Comparison of ENCODE assay signal across 14 cellular contexts in genomic region chr6:158366363-158366762, GRCh38.
"Had no signal": no experiment of that assay in that cellular context is flagged by ENCODE, and none has a peak within 500 bp of the region (broad histone marks: within the 10 kb centered on the region; RNA-seq: fewer than 3 reads in every experiment).

No MANE protein-coding gene starts in this region.

- H3K36me3 Mint-ChIP-seq: natural killer cell treated with Interleukin-12 subunit alpha and Interleukin-12 subunit beta and Interleukin-15 and Interleukin-18, amount 100 ng/mL, for 72 hours had no signal

- H3K4me1 Mint-ChIP-seq: endodermal cell had no signal

- H3K27me3 Mint-ChIP-seq: activated T-cell treated with anti-CD3 and anti-CD28 coated beads, Interleukin-2, amount 50 U/mL, for 24 hours; natural killer cell treated with Interleukin-12 subunit alpha and Interleukin-12 subunit beta and Interleukin-15 and Interleukin-18, amount 100 ng/mL, for 72 hours; stimulated activated naive B cell treated with anti-CD40 and anti-IgM and Interleukin-4, amounts not matched to agents 10 μg/mL and 1 μg/mL and 100 μg/mL, for 72 hours; T-helper 17 cell had no signal

- DNase-seq: activated CD4-positive, alpha-beta T cell treated with anti-CD3 and anti-CD28 coated beads, Interleukin-2, amount 50 U/mL, for 4 hours; activated effector memory CD4-positive, alpha-beta T cell treated with Interleukin-2 at 50 U/mL for 16 hours; activated naive CD4-positive, alpha-beta T cell treated with anti-CD3 and anti-CD28 coated beads, Interleukin-2, amount 50 U/mL, for 16 hours; activated T-cell treated with anti-CD3 and anti-CD28 coated beads, Interleukin-2, amount 50 U/mL, for 24 hours; dorsolateral prefrontal cortex; endodermal cell; erythroblast; hypothalamus; mesenchymal stem cell; stimulated activated naive B cell treated with anti-CD40 and anti-IgM and Interleukin-4, amounts not matched to agents 10 μg/mL and 1 μg/mL and 100 μg/mL, for 72 hours; T-helper 17 cell; thyroid gland had no signal

- ATAC-seq: activated CD4-positive, CD25-positive, alpha-beta regulatory T cell treated with anti-CD3 and anti-CD28 coated beads, Interleukin-2, amount 50 U/mL, for 24 hours; stimulated activated naive B cell treated with anti-CD40 and anti-IgM and Interleukin-4, amounts not matched to agents 10 μg/mL and 1 μg/mL and 100 μg/mL, for 72 hours; T-helper 17 cell had no signal

- H3K9me3 Mint-ChIP-seq: activated T-cell treated with anti-CD3 and anti-CD28 coated beads, Interleukin-2, amount 50 U/mL, for 24 hours; natural killer cell treated with Interleukin-12 subunit alpha and Interleukin-12 subunit beta and Interleukin-15 and Interleukin-18, amount 100 ng/mL, for 72 hours had no signal

- H3K27ac Mint-ChIP-seq: activated T-cell treated with anti-CD3 and anti-CD28 coated beads, Interleukin-2, amount 50 U/mL, for 24 hours; endodermal cell; natural killer cell treated with Interleukin-12 subunit alpha and Interleukin-12 subunit beta and Interleukin-15 and Interleukin-18, amount 100 ng/mL, for 72 hours; stimulated activated naive B cell treated with anti-CD40 and anti-IgM and Interleukin-4, amounts not matched to agents 10 μg/mL and 1 μg/mL and 100 μg/mL, for 72 hours; T-helper 17 cell had no signal

- H3K4me3 Mint-ChIP-seq: activated T-cell treated with anti-CD3 and anti-CD28 coated beads, Interleukin-2, amount 50 U/mL, for 24 hours; endodermal cell; natural killer cell treated with Interleukin-12 subunit alpha and Interleukin-12 subunit beta and Interleukin-15 and Interleukin-18, amount 100 ng/mL, for 72 hours; stimulated activated naive B cell treated with anti-CD40 and anti-IgM and Interleukin-4, amounts not matched to agents 10 μg/mL and 1 μg/mL and 100 μg/mL, for 72 hours; T-helper 17 cell had no signal
